ENCODE assay signal across 8 cellular contexts in genomic region chr12:8108808-8109398, GRCh38. TPM values are rescaled to one million over a fixed set of nuclear protein-coding genes. Genes with fewer than 3 reads are reported as not detected.
A peak's percentile ranks its signal among the peaks of the same experiment; 100 is the strongest.
DNase-seq lines count a peak whose midpoint lies in the region; ATAC-seq and TF ChIP-seq lines count a peak whose summit lies in the region.

No MANE protein-coding gene starts in this region.

- H3K27ac Mint-ChIP-seq in CD8-positive, alpha-beta T cell = no peak overlapping the region
- no peak overlapping the region for H3K27ac Mint-ChIP-seq in activated CD4-positive, alpha-beta memory T cell treated with anti-CD3 and anti-CD28 coated beads for 36 hours

- peaks cover 3% of the 10 kb centered on the region for H3K9me3 Mint-ChIP-seq in CD8-positive, alpha-beta T cell
- H3K9me3 Mint-ChIP-seq in activated CD4-positive, alpha-beta memory T cell treated with anti-CD3 and anti-CD28 coated beads for 36 hours = no peaks in the 10 kb centered on the region

- no peak overlapping the region for H3K27ac ChIP-seq in CD8-positive, alpha-beta T cell (ENCODE audit: low read depth, low read length)
- H3K27ac ChIP-seq in HEK293 (ENCODE audit: extremely low read depth, low read depth, low read length) (no peak overlapping the region), lung (ENCODE audit: low read depth in 1 of 2, low read length in 1 of 2) (no peak overlapping the region)

- intact Hi-C loops in CD8-positive, alpha-beta T cell (cut with DNase I, micrococcal nuclease) = loop anchor here (1.0 to 10.0 kb wide), 4 partner anchors 26 to 286 kb away; partner anchors contain the start of gene NECAP1 (in 1 of the 2)
- intact Hi-C loops in activated CD4-positive, alpha-beta memory T cell treated with anti-CD3 and anti-CD28 coated beads for 36 hours (cut with micrococcal nuclease) = loop anchor here (1.0 to 2.0 kb wide), 2 partner anchors 71 to 128 kb away; no protein-coding TSS in a partner anchor

- peaks cover 5% of the 10 kb centered on the region for H3K4me1 Mint-ChIP-seq in CD8-positive, alpha-beta T cell (ENCODE audit: low read depth)
- no peaks in the 10 kb centered on the region for H3K4me1 Mint-ChIP-seq in activated CD4-positive, alpha-beta memory T cell treated with anti-CD3 and anti-CD28 coated beads for 36 hours (ENCODE audit: low read depth)

- H3K9me3 ChIP-seq in CD8-positive, alpha-beta T cell (ENCODE audit: low read length) = no peaks in the 10 kb centered on the region
- H3K9me3 ChIP-seq in HEK293 (ENCODE audit: control insufficient read depth, insufficient read depth, low read depth, low read length) (no peaks in the 10 kb centered on the region), lung (ENCODE audit: control insufficient read depth in 2 of 2, insufficient read depth in 1 of 2, low read length in 1 of 2) (no peaks in the 10 kb centered on the region)

- H3K4me1 ChIP-seq in CD8-positive, alpha-beta T cell (ENCODE audit: insufficient read depth, low read length) = no peaks in the 10 kb centered on the region
- H3K4me1 ChIP-seq in HEK293 (ENCODE audit: control insufficient read depth, insufficient read depth, low read length) (no peaks in the 10 kb centered on the region), lung (ENCODE audit: control insufficient read depth in 2 of 2, insufficient read depth in 2 of 2, low read length in 2 of 2) (no peaks in the 10 kb centered on the region)

- POLR2A ChIA-PET in CD8-positive, alpha-beta T cell (lab: Charles Lee) = interaction anchor here (1.6 kb wide), 1 partner anchor 21 kb away, joined by 5 read pairs; no protein-coding TSS in a partner anchor
- POLR2A ChIA-PET in HEK293 (lab: Yijun Ruan, JAX) = no interaction called here
- POLR2A ChIA-PET in activated CD4-positive, alpha-beta memory T cell treated with anti-CD3 and anti-CD28 coated beads for 36 hours (lab: Charles Lee) = no interaction called here

- no peak overlapping the region for H3K4me3 ChIP-seq in CD8-positive, alpha-beta T cell (ENCODE audit: low read depth, low read length)
- H3K4me3 ChIP-seq in HEK293 (ENCODE audit: low read depth, low read length) (no peak overlapping the region), lung (no peak overlapping the region)

- DNase-seq in CD8-positive, alpha-beta T cell = peak; percentile 54 to 84 (median 78)
- DNase-seq in NCI-H82 (lab: John Stamatoyannopoulos, UW) = peak; percentile 82
- peak; percentile 85 for DNase-seq in activated CD4-positive, alpha-beta memory T cell treated with anti-CD3 and anti-CD28 coated beads for 36 hours
- DNase-seq in ecto neural progenitor cell (ENCODE audit: low spot score) = peak; percentile 83
- peak; percentile 74 for DNase-seq in lung (ENCODE audit: low spot score)
- peak; percentile 63 to 75 (median 63) for DNase-seq in stimulated activated CD4-positive, alpha-beta T cell treated with anti-CD3 and anti-CD28 coated beads, TNF-alpha, amount 100 ng/mL, for 48 hours (ENCODE audit: low read depth in 3 of 3)

- no peak overlapping the region for H3K4me3 Mint-ChIP-seq in CD8-positive, alpha-beta T cell
- H3K4me3 Mint-ChIP-seq in activated CD4-positive, alpha-beta memory T cell treated with anti-CD3 and anti-CD28 coated beads for 36 hours = no peak overlapping the region

- H3K27me3 ChIP-seq in CD8-positive, alpha-beta T cell (ENCODE audit: insufficient read depth, low read length) = no peaks in the 10 kb centered on the region
- H3K27me3 ChIP-seq in lung (ENCODE audit: control insufficient read depth, insufficient read depth) = no peaks in the 10 kb centered on the region

- CTCF ChIA-PET in CD8-positive, alpha-beta T cell (lab: Charles Lee) = interaction anchor here (0.6 to 3.8 kb wide), 20 partner anchors 9 to 133 kb away, joined by 3 to 20 read pairs (median 3); no protein-coding TSS in a partner anchor
- CTCF ChIA-PET in HEK293 (lab: Yijun Ruan, JAX) = interaction anchor here (0.5 to 3.8 kb wide), 36 partner anchors 10 to 442 kb away, joined by 3 to 38 read pairs (median 4); partner anchors contain the start of genes CLEC4A and FAM90A1
- CTCF ChIA-PET in activated CD4-positive, alpha-beta memory T cell treated with anti-CD3 and anti-CD28 coated beads for 36 hours (lab: Charles Lee) = interaction anchor here (0.6 to 7.1 kb wide), 26 partner anchors 8 to 281 kb away, joined by 3 to 72 read pairs (median 4); partner anchors contain the start of gene ZNF705A

- H3K36me3 ChIP-seq in CD8-positive, alpha-beta T cell (ENCODE audit: insufficient read depth, low read length) = no peaks in the 10 kb centered on the region
- H3K36me3 ChIP-seq in HEK293 (ENCODE audit: control insufficient read depth in 2 of 2, insufficient read depth in 1 of 2, low read length in 2 of 2) = no peaks in the 10 kb centered on the region
- H3K36me3 ChIP-seq in lung (ENCODE audit: control insufficient read depth in 2 of 2, insufficient read depth in 2 of 2, low read length in 2 of 2) = peaks cover 1 to 3% of the 10 kb centered on the region in 2 donors

- peaks cover 37% of the 10 kb centered on the region for H3K36me3 Mint-ChIP-seq in CD8-positive, alpha-beta T cell
- H3K36me3 Mint-ChIP-seq in activated CD4-positive, alpha-beta memory T cell treated with anti-CD3 and anti-CD28 coated beads for 36 hours = peaks cover 25% of the 10 kb centered on the region

- no peaks in the 10 kb centered on the region for H3K27me3 Mint-ChIP-seq in CD8-positive, alpha-beta T cell (ENCODE audit: low read depth)
- H3K27me3 Mint-ChIP-seq in activated CD4-positive, alpha-beta memory T cell treated with anti-CD3 and anti-CD28 coated beads for 36 hours = no peaks in the 10 kb centered on the region

- TF ChIP-seq CTCF in CD8-positive, alpha-beta T cell (IDR thresholded peaks at IDR 0.05) = peak; percentile 99
- TF ChIP-seq CTCF in HEK293 (tag by site-specific recombination; IDR thresholded peaks at IDR 0.05) (peak; percentile 78), lung (IDR thresholded peaks at IDR 0.05; ENCODE audit: control extremely low read depth, extremely low read depth) (peak; percentile 99)

- peak; percentile 87 for ATAC-seq in CD8-positive, alpha-beta T cell
- peak; percentile 90 for ATAC-seq in lung (ENCODE audit: insufficient read depth, low FRiP score)
- no peak for ATAC-seq in HG03442 (IDR thresholded peaks at IDR 0.05; ENCODE audit: unreplicated experiment)

- 1 to 4% methylated on average over 3 of the region's 3 CpGs for WGBS in lung, 2 donors

TF ChIP-seq in HEK293, 187 proteins besides CTCF, POLR2A, EP300 and RAD21 (continues in another document):
- TF ChIP-seq ZNF350 (tag by site-specific recombination; IDR thresholded peaks at IDR 0.05) (no peak), ZBTB49 (tag by site-specific recombination; IDR thresholded peaks at IDR 0.05; ENCODE audit: low read depth) (no peak), ZNF654 (tag by site-specific recombination; IDR thresholded peaks at IDR 0.05; ENCODE audit: low read depth) (peak; percentile 88), SP3 (tag by site-specific recombination; IDR thresholded peaks at IDR 0.05) (no peak), ZNF2 (tag by site-specific recombination; IDR thresholded peaks at IDR 0.05) (peak; percentile 42; the same call in 1 of the 2 replicates), ZBTB8A (tag by site-specific recombination; IDR thresholded peaks at IDR 0.05) (no peak), BCL11B (tag by site-specific recombination; IDR thresholded peaks at IDR 0.05; ENCODE audit: low read depth) (no peak), ZNF335 (tag by site-specific recombination; conservative IDR thresholded peaks at IDR 0.05) (peak; percentile 58; the same call in 1 of the 2 replicates)

RNA-seq across cellular contexts. Expression of gene CLEC4A, which starts 14.5 kb away (rescaled TPM):
- total RNA-seq in CD8-positive, alpha-beta T cell = under 1 TPM; 0.75 to 0.81 TPM
- 1 to 10 TPM; 1.2 TPM for total RNA-seq in activated CD4-positive, alpha-beta memory T cell treated with anti-CD3 and anti-CD28 coated beads for 36 hours
- 10 to 100 TPM in 1 of 2 donors, 1 to 10 TPM in 1; 4.2 to 14.1 TPM for total RNA-seq in lung
- 10 to 100 TPM in 1 of 2 donors, 1 to 10 TPM in 1; 5.5 to 32.8 TPM for polyA plus RNA-seq in lung

RNA-seq across cellular contexts. Expression of gene NECAP1, which starts 26.8 kb away (rescaled TPM):
- total RNA-seq in CD8-positive, alpha-beta T cell = 100 to 1,000 TPM; 126 to 130 TPM
- total RNA-seq in activated CD4-positive, alpha-beta memory T cell treated with anti-CD3 and anti-CD28 coated beads for 36 hours = 10 to 100 TPM; 29.4 to 32.2 TPM
- total RNA-seq in lung = 10 to 100 TPM; 39.5 to 44.3 TPM
- 10 to 100 TPM; 25.5 to 28.9 TPM for polyA plus RNA-seq in lung

RNA-seq across cellular contexts. Expression of gene C3AR1, which starts 42.7 kb away (rescaled TPM):
- 1 to 10 TPM; 1.8 to 2.8 TPM for total RNA-seq in CD8-positive, alpha-beta T cell
- total RNA-seq in activated CD4-positive, alpha-beta memory T cell treated with anti-CD3 and anti-CD28 coated beads for 36 hours = under 1 TPM; 0.94 to 0.97 TPM
- total RNA-seq in lung = 10 to 100 TPM; 10.3 to 42.2 TPM
- 100 to 1,000 TPM in 1 of 2 donors, 1 to 10 TPM in 1; 6.9 to 209 TPM for polyA plus RNA-seq in lung

RNA-seq across cellular contexts. Expression of gene ZNF705A, which starts 47.9 kb away (rescaled TPM):
- total RNA-seq in CD8-positive, alpha-beta T cell = not detected
- total RNA-seq in activated CD4-positive, alpha-beta memory T cell treated with anti-CD3 and anti-CD28 coated beads for 36 hours = not detected
- total RNA-seq in lung = under 1 TPM in 1 of 2 donors, not detected in 1; 0.28 TPM
- polyA plus RNA-seq in lung = under 1 TPM in 1 of 2 donors, not detected in 1; 0.02 TPM
